26 cellular contexts compared by ENCODE assay signal in genomic region chr9:77547113-77547731, GRCh38.
"Had no signal": no experiment of that assay in that cellular context is flagged by ENCODE, and none has a peak within 500 bp of the region (broad histone marks: within the 10 kb centered on the region; RNA-seq: fewer than 3 reads in every experiment).

No MANE protein-coding gene starts in this region.

- H3K36me3 Mint-ChIP-seq: naive thymus-derived CD4-positive, alpha-beta T cell; natural killer cell treated with Interleukin-12 subunit alpha and Interleukin-12 subunit beta and Interleukin-15 and Interleukin-18, amount 100 ng/mL, for 72 hours; stimulated activated memory B cell treated with anti-CD40 and anti-IgM and Interleukin-4, amounts not matched to agents 10 μg/mL and 1 μg/mL and 100 μg/mL, for 72 hours; type B pancreatic cell had no signal

- H3K9me3 Mint-ChIP-seq: neural crest cell, type B pancreatic cell had no signal

- H3K27me3 Mint-ChIP-seq: progenitor cell of endocrine pancreas; stimulated activated naive CD8-positive, alpha-beta T cell treated with anti-CD3 and anti-CD28 coated beads, Interleukin-15, amount 100 ng/mL, for 72 hours; type B pancreatic cell had no signal

- H3K4me3 ChIP-seq: left ventricle myocardium inferior, lung, mucosa of descending colon, ovary, right atrium auricular region, right lobe of liver, smooth muscle cell, tibial nerve, vagina had no signal

- H3K4me3 Mint-ChIP-seq: naive thymus-derived CD4-positive, alpha-beta T cell; natural killer cell treated with Interleukin-12 subunit alpha and Interleukin-12 subunit beta and Interleukin-15 and Interleukin-18, amount 100 ng/mL, for 72 hours; neural crest cell; stimulated activated memory B cell treated with anti-CD40 and anti-IgM and Interleukin-4, amounts not matched to agents 10 μg/mL and 1 μg/mL and 100 μg/mL, for 72 hours; stimulated activated naive CD8-positive, alpha-beta T cell treated with anti-CD3 and anti-CD28 coated beads, Interleukin-15, amount 100 ng/mL, for 72 hours; type B pancreatic cell had no signal

- H3K27ac Mint-ChIP-seq: naive thymus-derived CD4-positive, alpha-beta T cell; natural killer cell treated with Interleukin-12 subunit alpha and Interleukin-12 subunit beta and Interleukin-15 and Interleukin-18, amount 100 ng/mL, for 72 hours; progenitor cell of endocrine pancreas; stimulated activated memory B cell treated with anti-CD40 and anti-IgM and Interleukin-4, amounts not matched to agents 10 μg/mL and 1 μg/mL and 100 μg/mL, for 72 hours; stimulated activated naive CD8-positive, alpha-beta T cell treated with anti-CD3 and anti-CD28 coated beads, Interleukin-15, amount 100 ng/mL, for 72 hours; type B pancreatic cell had no signal

- DNase-seq: hippocampal formation; kidney glomerular epithelial cell; left colon; left ventricle myocardium inferior; midbrain; mucosa of descending colon; naive thymus-derived CD4-positive, alpha-beta T cell; ovary; right lobe of liver; stimulated activated CD4-positive, alpha-beta T cell treated with anti-CD3 and anti-CD28 coated beads, Interleukin-1b, Interleukin-23, amount 100 ng/mL, for 48 hours; stimulated activated CD4-positive, alpha-beta T cell treated with anti-CD3 and anti-CD28 coated beads, Interleukin-2, amount 100 ng/mL, for 48 hours; stimulated activated CD4-positive, alpha-beta T cell treated with anti-CD3 and anti-CD28 coated beads, Interleukin-4, amount 100 ng/mL, for 4 hours; stimulated activated CD8-positive, alpha-beta memory T cell treated with anti-CD3 and anti-CD28 coated beads, Interleukin-4, amount 100 ng/mL, for 48 hours; stimulated activated naive CD4-positive, alpha-beta T cell treated with Interleukin-2 at 50 U/mL for 16 hours; stimulated activated naive CD8-positive, alpha-beta T cell treated with anti-CD3 and anti-CD28 coated beads, Interleukin-15, amount 100 ng/mL, for 72 hours; substantia nigra had no signal

- ATAC-seq: left colon; mucosa of descending colon; naive thymus-derived CD4-positive, alpha-beta T cell; natural killer cell treated with Interleukin-12 subunit alpha and Interleukin-12 subunit beta and Interleukin-15 and Interleukin-18, amount 100 ng/mL, for 72 hours; stimulated activated memory B cell treated with anti-CD40 and anti-IgM and Interleukin-4, amounts not matched to agents 10 μg/mL and 1 μg/mL and 100 μg/mL, for 72 hours; stimulated activated naive CD8-positive, alpha-beta T cell treated with anti-CD3 and anti-CD28 coated beads, Interleukin-15, amount 100 ng/mL, for 72 hours had no signal

- H3K4me1 Mint-ChIP-seq: naive thymus-derived CD4-positive, alpha-beta T cell; neural crest cell; stimulated activated memory B cell treated with anti-CD40 and anti-IgM and Interleukin-4, amounts not matched to agents 10 μg/mL and 1 μg/mL and 100 μg/mL, for 72 hours; stimulated activated naive CD8-positive, alpha-beta T cell treated with anti-CD3 and anti-CD28 coated beads, Interleukin-15, amount 100 ng/mL, for 72 hours had no signal
